In the genomic region with DNA sequence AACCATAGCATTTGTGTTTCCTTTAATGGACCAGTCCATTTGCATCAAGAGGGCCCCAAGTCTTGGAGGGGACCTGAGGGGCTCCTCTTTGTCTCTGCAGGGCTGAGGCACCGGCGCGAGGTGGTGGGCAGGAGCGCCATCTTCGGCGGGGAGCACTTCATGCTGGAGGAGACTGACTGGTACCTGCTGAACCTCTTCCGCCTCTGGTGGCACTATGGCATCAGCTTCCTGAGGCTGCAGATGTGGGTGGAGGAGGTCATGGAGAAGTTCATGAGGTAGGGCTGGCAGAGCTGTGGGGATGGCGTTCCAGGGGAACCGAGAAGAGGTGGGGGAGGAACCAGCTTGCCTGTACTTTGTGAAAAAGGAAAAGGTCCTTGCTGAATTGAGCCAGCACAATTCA, we compare ENCODE assay signal across 29 cellular contexts. TPM values are rescaled to one million over a fixed set of nuclear protein-coding genes. Genes with fewer than 3 reads are reported as not detected.
"Had no signal": no experiment of that assay in that cellular context is flagged by ENCODE, and none has a peak within 500 bp of the region (broad histone marks: within the 10 kb centered on the region; RNA-seq: fewer than 3 reads in every experiment).

No MANE protein-coding gene starts in this region.

- ATAC-seq: esophagus mucosa; gastrocnemius medialis; left lobe of liver; naive thymus-derived CD4-positive, alpha-beta T cell; sciatic nerve; stimulated activated naive CD8-positive, alpha-beta T cell treated with anti-CD3 and anti-CD28 coated beads, Interleukin-15, amount 100 ng/mL, for 72 hours; upper lobe of right lung had no signal

- H3K27me3 Mint-ChIP-seq: naive thymus-derived CD4-positive, alpha-beta T cell; stimulated activated naive CD8-positive, alpha-beta T cell treated with anti-CD3 and anti-CD28 coated beads, Interleukin-15, amount 100 ng/mL, for 72 hours had no signal

- DNase-seq: dermis blood vessel endothelial cell; effector memory CD4-positive, alpha-beta T cell; foreskin fibroblast; gastrocnemius medialis; head of caudate nucleus; mesenchymal stem cell; midbrain; naive thymus-derived CD4-positive, alpha-beta T cell; stimulated activated CD4-positive, alpha-beta T cell treated with anti-CD3 and anti-CD28 coated beads, Interleukin-12 subunit alpha, Interleukin-12 subunit beta, amount 100 ng/mL, for 4 hours; stimulated activated CD4-positive, alpha-beta T cell treated with anti-CD3 and anti-CD28 coated beads, Interleukin-1b, Interleukin-23, amount 100 ng/mL, for 48 hours; stimulated activated CD4-positive, alpha-beta T cell treated with anti-CD3 and anti-CD28 coated beads, Interleukin-4, amount 100 ng/mL, for 1 hour; stimulated activated CD8-positive, alpha-beta memory T cell treated with anti-CD3 and anti-CD28 coated beads, Interleukin-4, amount 100 ng/mL, for 48 hours; stimulated activated naive CD4-positive, alpha-beta T cell; stimulated activated naive CD8-positive, alpha-beta T cell treated with anti-CD3 and anti-CD28 coated beads, Interleukin-15, amount 100 ng/mL, for 72 hours; transverse colon; upper lobe of right lung; uterus had no signal

- H3K9me3 ChIP-seq: gastrocnemius medialis, prostate gland, right atrium auricular region, suprapubic skin, transverse colon, upper lobe of right lung, uterus had no signal

- H3K4me3 Mint-ChIP-seq: nephron; neural progenitor cell; stimulated activated naive CD8-positive, alpha-beta T cell treated with anti-CD3 and anti-CD28 coated beads, Interleukin-15, amount 100 ng/mL, for 72 hours had no signal

- H3K9me3 Mint-ChIP-seq: nephron; neural progenitor cell; stimulated activated naive CD8-positive, alpha-beta T cell treated with anti-CD3 and anti-CD28 coated beads, Interleukin-15, amount 100 ng/mL, for 72 hours had no signal

- H3K36me3 Mint-ChIP-seq: neural progenitor cell had no signal

- H3K27ac Mint-ChIP-seq: nephron, neural progenitor cell had no signal

RNA-seq across cellular contexts. Expression of gene IL17B, which starts 15.2 kb away (rescaled TPM):
- total RNA-seq: dermis blood vessel endothelial cell; glomerular endothelial cell; left lobe of liver; liver; lung microvascular endothelial cell; naive thymus-derived CD4-positive, alpha-beta T cell; osteoblast; suprapubic skin; transverse colon; upper lobe of right lung had no signal
